In the genomic region with DNA sequence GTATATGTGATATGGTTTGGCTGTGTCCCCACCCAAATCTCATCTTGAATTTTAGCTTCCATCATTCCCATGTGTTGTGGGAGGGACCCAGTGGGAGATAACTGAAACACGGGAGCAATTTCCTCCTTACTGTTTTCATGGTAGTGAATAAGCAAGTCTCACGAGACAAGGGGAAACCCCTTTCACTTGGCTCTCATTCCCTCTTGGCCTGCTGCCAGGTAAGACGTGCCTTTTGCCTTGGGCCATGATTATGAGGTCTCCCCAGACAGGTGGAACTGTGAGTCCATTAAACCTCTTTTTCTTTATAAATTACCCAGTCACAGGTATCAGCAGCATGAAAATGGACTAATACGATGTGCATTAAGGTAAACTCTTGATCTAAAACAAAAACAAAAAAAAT, we compare ENCODE assay signal across 10 cellular contexts.
DNase-seq lines count a peak whose midpoint lies in the region; ATAC-seq and TF ChIP-seq lines count a peak whose summit lies in the region.
"Had no signal": no experiment of that assay in that cellular context is flagged by ENCODE, and none has a peak within 500 bp of the region (broad histone marks: within the 10 kb centered on the region; RNA-seq: fewer than 3 reads in every experiment).

No MANE protein-coding gene starts in this region.

- no peak for TF ChIP-seq POLR2A in stomach (IDR thresholded peaks at IDR 0.05)

- no peak for TF ChIP-seq EP300 in stomach (IDR thresholded peaks at IDR 0.05)

- no peak overlapping the region for H3K9ac ChIP-seq in OCI-LY3 (ENCODE audit: low read length)

- H3K4me2 ChIP-seq in OCI-LY3 (ENCODE audit: low read length) = peak overlapping the region; percentile 25; the same call in 1 of the 2 replicates

- H3K4me3 ChIP-seq in heart right ventricle = no peak overlapping the region
- no peak overlapping the region for H3K4me3 ChIP-seq in OCI-LY3 (ENCODE audit: low read length)
- no peak overlapping the region for H3K4me3 ChIP-seq in stomach
- H3K4me3 ChIP-seq: HAP-1 had no signal

- H3K36me3 ChIP-seq in heart right ventricle = peaks cover 0 to 4% (median 0%) of the 10 kb centered on the region in 9 donors
- H3K36me3 ChIP-seq in OCI-LY3 (replicated peaks; ENCODE audit: low read depth, low read length) = peaks cover 37% of the 10 kb centered on the region
- no peaks in the 10 kb centered on the region for H3K36me3 ChIP-seq in stomach
- H3K36me3 ChIP-seq: HAP-1 had no signal

- peaks cover 41% of the 10 kb centered on the region for H4K20me1 ChIP-seq in OCI-LY3 (ENCODE audit: insufficient read depth, low read length)

- H3K27me3 ChIP-seq in heart right ventricle = no peaks in the 10 kb centered on the region
- H3K27me3 ChIP-seq in OCI-LY3 (ENCODE audit: low read depth, low read length) = no peaks in the 10 kb centered on the region
- peaks cover 2% of the 10 kb centered on the region for H3K27me3 ChIP-seq in foreskin keratinocyte
- no peaks in the 10 kb centered on the region for H3K27me3 ChIP-seq in stomach

- TF ChIP-seq CTCF in heart right ventricle (IDR thresholded peaks at IDR 0.05) = no peak
- no peak for TF ChIP-seq CTCF in OCI-LY3 (IDR thresholded peaks at IDR 0.05; ENCODE audit: low read depth, low read length)
- no peak for TF ChIP-seq CTCF in foreskin keratinocyte (conservative IDR thresholded peaks at IDR 0.05)
- TF ChIP-seq CTCF in stomach (IDR thresholded peaks at IDR 0.05) = no peak

- H3K27ac ChIP-seq in heart right ventricle = no peak overlapping the region
- H3K27ac ChIP-seq in OCI-LY3 (ENCODE audit: low read length) = no peak overlapping the region
- no peak overlapping the region for H3K27ac ChIP-seq in foreskin keratinocyte
- H3K27ac ChIP-seq in stomach = no peak overlapping the region

- WGBS in heart right ventricle, 2 donors = 25 to 26% methylated on average over 4 of the region's 4 CpGs
- 25 to 27% (median 25%) methylated on average over 4 of the region's 4 CpGs for WGBS in stomach, 5 donors

- intact Hi-C loops in heart right ventricle (cut with DNase I) = no loop called here
- intact Hi-C loops in Right ventricle myocardium superior (cut with DNase I) = no loop called here
- intact Hi-C loops in stomach (cut with DNase I; ENCODE audit: low total_unique reads) = no loop called here

- peaks cover 22% of the 10 kb centered on the region for H3K79me2 ChIP-seq in OCI-LY3 (ENCODE audit: low read length)

- H3K9me3 ChIP-seq in heart right ventricle (no peaks in the 10 kb centered on the region), OCI-LY3 (ENCODE audit: insufficient read depth, low read length) (no peaks in the 10 kb centered on the region), stomach (no peaks in the 10 kb centered on the region)

- ATAC-seq in heart right ventricle (no peak), Right ventricle myocardium superior (ENCODE audit: poor library complexity) (no peak), foreskin keratinocyte (peak; percentile 46), GM18511 (IDR thresholded peaks at IDR 0.05; ENCODE audit: unreplicated experiment) (no peak)

- H2AFZ ChIP-seq in OCI-LY3 (ENCODE audit: low read depth, low read length) = no peak overlapping the region

- peak; percentile 23 to 24 for DNase-seq in heart right ventricle
- no peak for DNase-seq in Right ventricle myocardium superior
- peak in 1 of 2 donors; percentile 40 for DNase-seq in foreskin keratinocyte
- peak; percentile 50 for DNase-seq in stomach
- DNase-seq in NCI-H1694 treated with DMSO at 0.1 percent for 48 hours (lab: John Stamatoyannopoulos, UW) = no peak
- no peak for DNase-seq in RKO (ENCODE audit: low spot score)
- DNase-seq: NCI-H510A treated with DMSO at 0.1 percent for 48 hours had no signal

- H3K4me1 ChIP-seq in heart right ventricle = peaks cover 0 to 31% (median 14%) of the 10 kb centered on the region in 9 donors
- peaks cover 20% of the 10 kb centered on the region for H3K4me1 ChIP-seq in OCI-LY3 (ENCODE audit: low read length)
- no peaks in the 10 kb centered on the region for H3K4me1 ChIP-seq in foreskin keratinocyte
- H3K4me1 ChIP-seq in stomach = peaks cover 0 to 14% (median 3%) of the 10 kb centered on the region in 4 donors
- H3K4me1 ChIP-seq: HAP-1 had no signal

Comparison
In these comparisons a context has a peak if more than half of its experiments do, and no peak if none do; other contexts are left out.
1. DNase-seq: peak in heart right ventricle (2 of 2) and stomach (single experiment); none in Right ventricle myocardium superior (single experiment), NCI-H1694 treated with DMSO at 0.1 percent for 48 hours (single experiment) and RKO (single experiment).